Comparison of ENCODE assay signal across 8 cellular contexts in the genomic region with DNA sequence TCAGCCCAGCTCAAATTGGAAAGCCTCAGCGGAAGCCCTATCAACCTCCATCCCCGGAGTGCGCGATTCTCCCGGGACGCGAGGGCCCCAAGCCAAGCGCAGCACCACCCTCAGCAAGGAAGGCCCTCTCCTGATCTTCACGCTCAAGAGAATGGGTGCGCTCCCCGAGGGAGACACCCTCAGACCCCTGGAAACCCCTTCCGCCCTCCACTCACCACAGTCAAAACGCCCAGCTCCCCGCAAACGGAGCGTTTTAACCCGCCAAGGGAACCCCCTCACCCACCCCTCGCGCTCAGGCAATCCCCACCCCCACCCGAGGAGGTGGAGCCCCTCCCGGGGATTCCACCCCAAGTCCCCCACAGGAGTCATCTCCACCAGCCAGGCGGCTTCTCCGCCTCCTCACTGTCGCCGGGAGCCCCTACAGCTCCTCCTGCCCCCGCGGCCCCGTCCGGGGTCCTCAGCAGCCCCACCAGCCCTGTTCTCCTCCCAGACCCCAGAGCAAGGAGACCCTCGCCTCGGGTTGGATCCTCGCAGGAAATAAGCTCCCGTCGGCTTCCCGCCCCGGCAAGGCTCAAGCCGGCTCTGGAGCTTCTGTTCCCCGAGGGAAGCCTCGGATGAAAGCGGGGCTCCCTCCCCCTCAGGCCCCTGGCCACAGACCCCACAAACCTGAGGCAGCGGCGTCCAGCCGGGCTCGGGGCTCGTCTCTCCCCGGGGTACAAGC. TPM values are rescaled to one million over a fixed set of nuclear protein-coding genes. Genes with fewer than 3 reads are reported as not detected.
DNase-seq lines count a peak whose midpoint lies in the region; ATAC-seq and TF ChIP-seq lines count a peak whose summit lies in the region.

No MANE protein-coding gene starts in this region.

- ATAC-seq in HG03457 (IDR thresholded peaks at IDR 0.05; ENCODE audit: unreplicated experiment): peak; percentile 1
- ATAC-seq in stimulated activated naive CD8-positive, alpha-beta T cell treated with anti-CD3 and anti-CD28 coated beads, Interleukin-15, amount 100 ng/mL, for 72 hours: peak; percentile 56
- ATAC-seq in HG02970 (IDR thresholded peaks at IDR 0.05; ENCODE audit: low FRiP score, unreplicated experiment): no peak

- TF ChIP-seq CTCF in GM13977 (IDR thresholded peaks at IDR 0.05; ENCODE audit: extremely low read depth, insufficient read depth, missing control alignments) (no peak), mesothelial cell of epicardium (IDR thresholded peaks at IDR 0.05; ENCODE audit: unreplicated experiment) (no peak)

- H3K4me3 Mint-ChIP-seq in mesothelial cell of epicardium: peak overlapping the region; percentile 97
- H3K4me3 Mint-ChIP-seq in stimulated activated naive CD8-positive, alpha-beta T cell treated with anti-CD3 and anti-CD28 coated beads, Interleukin-15, amount 100 ng/mL, for 72 hours: peak overlapping the region; percentile 92 to 94

- H3K27me3 Mint-ChIP-seq in mesothelial cell of epicardium (ENCODE audit: low read depth): no peaks in the 10 kb centered on the region
- no peaks in the 10 kb centered on the region for H3K27me3 Mint-ChIP-seq in stimulated activated naive CD8-positive, alpha-beta T cell treated with anti-CD3 and anti-CD28 coated beads, Interleukin-15, amount 100 ng/mL, for 72 hours

- in situ Hi-C loops in GM13977 (cut with MboI; ENCODE audit: low pct_unique_long_range_greater_than_20kb, low sequenced_read_pairs, unreplicated experiment): no loop called here

- H3K9me3 Mint-ChIP-seq in mesothelial cell of epicardium: no peaks in the 10 kb centered on the region
- no peaks in the 10 kb centered on the region for H3K9me3 Mint-ChIP-seq in stimulated activated naive CD8-positive, alpha-beta T cell treated with anti-CD3 and anti-CD28 coated beads, Interleukin-15, amount 100 ng/mL, for 72 hours

- H3K4me1 Mint-ChIP-seq in mesothelial cell of epicardium: peaks cover 51% of the 10 kb centered on the region
- H3K4me1 Mint-ChIP-seq in stimulated activated naive CD8-positive, alpha-beta T cell treated with anti-CD3 and anti-CD28 coated beads, Interleukin-15, amount 100 ng/mL, for 72 hours: peaks cover 81% of the 10 kb centered on the region

- peak overlapping the region; percentile 81 for H3K27ac Mint-ChIP-seq in mesothelial cell of epicardium
- H3K27ac Mint-ChIP-seq in stimulated activated naive CD8-positive, alpha-beta T cell treated with anti-CD3 and anti-CD28 coated beads, Interleukin-15, amount 100 ng/mL, for 72 hours: peak overlapping the region; percentile 95 to 99

- DNase-seq in GM13977 (ENCODE audit: low spot score): peak; percentile 65
- DNase-seq in activated CD4-positive, alpha-beta T cell treated with anti-CD3 and anti-CD28 coated beads, Interleukin-2, amount 50 U/mL, for 1 hour: peak; percentile 37
- DNase-seq in effector CD8-positive, alpha-beta T cell (lab: John Stamatoyannopoulos, UW): peak; percentile 43
- peak in 1 of 2 experiments; percentile 56 for DNase-seq in mesothelial cell of epicardium (ENCODE audit: low spot score in 2 of 2, unreplicated experiment in 2 of 2)
- peak; percentile 25 to 75 for DNase-seq in stimulated activated naive CD8-positive, alpha-beta T cell treated with anti-CD3 and anti-CD28 coated beads, Interleukin-15, amount 100 ng/mL, for 72 hours
- no peak for DNase-seq in NCI-H2227 (lab: John Stamatoyannopoulos, UW; ENCODE audit: unreplicated experiment)

- H3K36me3 Mint-ChIP-seq in mesothelial cell of epicardium: peaks cover 4% of the 10 kb centered on the region

RNA-seq across cellular contexts. Expression of a gene that starts 0.5 kb away (rescaled TPM):
- 99.4 to 107 TPM (median 105 TPM) in 3 replicates for total RNA-seq in mesothelial cell of epicardium

RNA-seq across cellular contexts. Expression of a gene that starts 16.2 kb away (rescaled TPM):
- 361 to 391 TPM (median 387 TPM) in 3 replicates for total RNA-seq in mesothelial cell of epicardium

RNA-seq across cellular contexts. Expression of a gene that starts 58.5 kb away (rescaled TPM):
- 155 to 161 TPM (median 157 TPM) in 3 replicates for total RNA-seq in mesothelial cell of epicardium
